12 cellular contexts compared by ENCODE assay signal in genomic region chr18:65278939-65279667, GRCh38.
DNase-seq lines count a peak whose midpoint lies in the region; TF ChIP-seq lines count a peak whose summit lies in the region.
"Had no signal": no experiment of that assay in that cellular context is flagged by ENCODE, and none has a peak within 500 bp of the region (broad histone marks: within the 10 kb centered on the region; RNA-seq: fewer than 3 reads in every experiment).

No MANE protein-coding gene starts in this region.

- H3K79me2 ChIP-seq in ACC112 (ENCODE audit: control insufficient read depth, insufficient read depth, low read length, unreplicated experiment) = no peaks in the 10 kb centered on the region
- no peaks in the 10 kb centered on the region for H3K79me2 ChIP-seq in PC-9 (ENCODE audit: low read depth)
- no peaks in the 10 kb centered on the region for H3K79me2 ChIP-seq in trophoblast cell (ENCODE audit: control insufficient read depth, insufficient read depth, low read length, poor library complexity)

- H3K27ac ChIP-seq in ACC112 (ENCODE audit: low read depth, low read length) = no peak overlapping the region
- H3K27ac ChIP-seq in PC-9 = no peak overlapping the region
- no peak overlapping the region for H3K27ac ChIP-seq in trophoblast cell (ENCODE audit: low read depth, low read length)
- H3K27ac ChIP-seq in ovary = no peak overlapping the region
- H3K27ac ChIP-seq: BLaER1 had no signal

- no peaks in the 10 kb centered on the region for H3K79me1 ChIP-seq in trophoblast cell (ENCODE audit: low read length)

- no TSS peak for BruUV-seq in PC-9 (replicated peaks; lab: Mats Ljungman, UMichigan)

- H3K4me1 ChIP-seq in ACC112 (ENCODE audit: control insufficient read depth, insufficient read depth, low read length, unreplicated experiment) (no peaks in the 10 kb centered on the region), PC-9 (replicated peaks; ENCODE audit: insufficient read depth) (no peaks in the 10 kb centered on the region), trophoblast cell (ENCODE audit: control insufficient read depth in 1 of 2, insufficient read depth in 2 of 2, low read length in 2 of 2) (peaks cover 0 to 3% of the 10 kb centered on the region in 2 experiments), ovary (ENCODE audit: insufficient read depth) (no peaks in the 10 kb centered on the region)
- H3K4me1 ChIP-seq: BLaER1, Caco-2 had no signal

- POLR2A ChIA-PET in PC-9 (lab: Charles Lee; ENCODE audit: unreplicated experiment) = no interaction called here

- H3K9me3 ChIP-seq in PC-9 (ENCODE audit: insufficient read depth, low read depth) = no peaks in the 10 kb centered on the region
- H3K9me3 ChIP-seq in trophoblast cell (ENCODE audit: insufficient read depth, low read depth, low read length) = no peaks in the 10 kb centered on the region
- H3K9me3 ChIP-seq in ovary = no peaks in the 10 kb centered on the region
- H3K9me3 ChIP-seq: BLaER1, Caco-2 had no signal

- H4K20me1 ChIP-seq in PC-9 (ENCODE audit: insufficient read depth) = no peaks in the 10 kb centered on the region
- H4K20me1 ChIP-seq: BLaER1 had no signal

- H3K9me2 ChIP-seq in PC-9 (ENCODE audit: insufficient read depth) = no peaks in the 10 kb centered on the region

- no peak overlapping the region for H2BK12ac ChIP-seq in trophoblast cell (ENCODE audit: low read length)

- no CpG with 5 or more reads among the region's 9 CpGs for WGBS in trophoblast cell (ENCODE audit: extremely low coverage, insufficient coverage, insufficient read length)
- 92 to 95% (median 94%) methylated on average over 9 of the region's 9 CpGs for WGBS in ovary, 3 donors

- peaks cover 33% of the 10 kb centered on the region for H3K9me3 Mint-ChIP-seq in HFFc6

- TF ChIP-seq POLR2A in ovary (IDR thresholded peaks at IDR 0.05) = no peak

- peak overlapping the region; percentile 51 for H3K4me2 ChIP-seq in PC-9
- H3K4me2 ChIP-seq in trophoblast cell (ENCODE audit: low read length) = no peak overlapping the region
- H3K4me2 ChIP-seq: BLaER1 had no signal

- peak overlapping the region; percentile 24 for H4K91ac ChIP-seq in trophoblast cell (ENCODE audit: low read depth, low read length)

- intact Hi-C loops in PC-9 (cut with micrococcal nuclease; ENCODE audit: unreplicated experiment) = no loop called here
- intact Hi-C loops in ovary (cut with DNase I) = no loop called here

- no peak overlapping the region for H2AFZ ChIP-seq in ACC112 (ENCODE audit: low read length, unreplicated experiment)
- peak overlapping the region; percentile 60; the same call in 1 of the 2 replicates for H2AFZ ChIP-seq in PC-9
- H2AFZ ChIP-seq in trophoblast cell (ENCODE audit: insufficient read depth, low read length, poor library complexity) = no peak overlapping the region

- no peak overlapping the region for H3K27ac Mint-ChIP-seq in HFFc6

- H3K4me1 Mint-ChIP-seq in HFFc6 (ENCODE audit: low read depth) = no peaks in the 10 kb centered on the region
- H3K4me1 Mint-ChIP-seq: CD8-positive, alpha-beta memory T cell had no signal

- no peak overlapping the region for H3K14ac ChIP-seq in trophoblast cell (ENCODE audit: low read length)

- H3K27me3 Mint-ChIP-seq in HFFc6 (ENCODE audit: insufficient read depth) = no peaks in the 10 kb centered on the region
- H3K27me3 Mint-ChIP-seq: CD8-positive, alpha-beta memory T cell had no signal

- no peak overlapping the region for H4K8ac ChIP-seq in trophoblast cell (ENCODE audit: low read depth, low read length)

- no peak overlapping the region for H2BK5ac ChIP-seq in trophoblast cell (ENCODE audit: low read depth, low read length, poor library complexity)

- no peaks in the 10 kb centered on the region for H3F3A ChIP-seq in PC-9 (ENCODE audit: insufficient read depth, low read depth)

- H2BK120ac ChIP-seq in trophoblast cell (ENCODE audit: insufficient read depth, low read length, poor library complexity) = no peak overlapping the region

- no peak for TF ChIP-seq EP300 in ovary (IDR thresholded peaks at IDR 0.05)

- peak overlapping the region; percentile 55; the same call in 1 of the 2 replicates for H3K4me3 ChIP-seq in ACC112 (ENCODE audit: low read depth, low read length)
- H3K4me3 ChIP-seq in PC-9 = peak overlapping the region; percentile 39; the same call in 1 of the 2 replicates
- H3K4me3 ChIP-seq in trophoblast cell (ENCODE audit: low read depth, low read length) = no peak overlapping the region
- H3K4me3 ChIP-seq in ovary = no peak overlapping the region
- H3K4me3 ChIP-seq: BLaER1 had no signal

- H3K36me3 Mint-ChIP-seq in HFFc6 (ENCODE audit: low read depth) = peaks cover 9% of the 10 kb centered on the region; the same call in 1 of the 2 replicates

- CTCF ChIA-PET in PC-9 (lab: Charles Lee) = no interaction called here

- H3K4me3 Mint-ChIP-seq in HFFc6 = peak overlapping the region; percentile 61; the same call in 1 of the 2 replicates
- H3K4me3 Mint-ChIP-seq: CD8-positive, alpha-beta memory T cell had no signal

- H3K27me3 ChIP-seq in ACC112 (ENCODE audit: insufficient read depth, low read length) = no peaks in the 10 kb centered on the region
- no peaks in the 10 kb centered on the region for H3K27me3 ChIP-seq in PC-9 (ENCODE audit: insufficient read depth, low read depth)
- H3K27me3 ChIP-seq in trophoblast cell (ENCODE audit: insufficient read depth, low read length) = no peaks in the 10 kb centered on the region
- H3K27me3 ChIP-seq in ovary = no peaks in the 10 kb centered on the region
- H3K27me3 ChIP-seq: BLaER1 had no signal

- no peak overlapping the region for H2AK5ac ChIP-seq in trophoblast cell (ENCODE audit: low read length)

- H4K12ac ChIP-seq in trophoblast cell (ENCODE audit: low read depth, low read length) = peak overlapping the region; percentile 18

- DNase-seq in HFFc6 = no peak
- no peak for DNase-seq in PC-9
- no peak for DNase-seq in trophoblast cell
- DNase-seq in NCI-H128 (lab: John Stamatoyannopoulos, UW; ENCODE audit: unreplicated experiment) = no peak
- no peak for DNase-seq in NCI-H524 treated with DMSO at 0.1 percent for 48 hours (lab: John Stamatoyannopoulos, UW)
- no peak for DNase-seq in ovary
- DNase-seq: Caco-2; CD8-positive, alpha-beta memory T cell; DND-41; GDM1 had no signal

- TF ChIP-seq CTCF in HFFc6 (IDR thresholded peaks at IDR 0.05) = no peak
- TF ChIP-seq CTCF in PC-9 (conservative IDR thresholded peaks at IDR 0.05) = no peak
- no peak for TF ChIP-seq CTCF in ovary (IDR thresholded peaks at IDR 0.05)

- H3K23ac ChIP-seq in trophoblast cell (ENCODE audit: low read length) = no peak overlapping the region

- no peak overlapping the region for H3K9ac ChIP-seq in trophoblast cell (ENCODE audit: low read length)
- H3K9ac ChIP-seq: BLaER1 had no signal

- no peak overlapping the region for H3K4ac ChIP-seq in trophoblast cell (ENCODE audit: low read depth, low read length)

- no peak overlapping the region for H3K18ac ChIP-seq in trophoblast cell (ENCODE audit: low read length)

- H3K36me3 ChIP-seq in ACC112 (ENCODE audit: insufficient read depth, low read length) (no peaks in the 10 kb centered on the region), PC-9 (ENCODE audit: low read depth) (no peaks in the 10 kb centered on the region), trophoblast cell (ENCODE audit: control insufficient read depth in 1 of 2, insufficient read depth in 2 of 2, low read length in 2 of 2) (no peaks in the 10 kb centered on the region), ovary (no peaks in the 10 kb centered on the region)
- H3K36me3 ChIP-seq: BLaER1 had no signal

Comparison
In these comparisons a context has a peak if more than half of its experiments do, and no peak if none do; other contexts are left out.
1. H3K4me3 ChIP-seq: peak in ACC112 (single experiment) and PC-9 (single experiment); none in trophoblast cell (single experiment) and ovary (single experiment).